8 cellular contexts compared by ENCODE assay signal in genomic region chr4:100848865-100849264, GRCh38.
DNase-seq lines count a peak whose midpoint lies in the region; ATAC-seq and TF ChIP-seq lines count a peak whose summit lies in the region.

No MANE protein-coding gene starts in this region.

- no peak for TF ChIP-seq POLR2A in esophagus squamous epithelium (IDR thresholded peaks at IDR 0.05)

- no peak overlapping the region for H2AFZ ChIP-seq in osteoblast (ENCODE audit: low read length)

- peak; percentile 24 for TF ChIP-seq CTCF in osteoblast (IDR thresholded peaks at IDR 0.05; ENCODE audit: extremely low read depth, low read depth, low read length)
- peak in 3 of 6 experiments; percentile 12 to 35 (median 13) for TF ChIP-seq CTCF in esophagus squamous epithelium (IDR thresholded peaks at IDR 0.05)

- no peaks in the 10 kb centered on the region for H3K4me1 ChIP-seq in osteoblast (ENCODE audit: insufficient read depth, low read length)
- H3K4me1 ChIP-seq in esophagus squamous epithelium = no peaks in the 10 kb centered on the region

- ATAC-seq in activated CD8-positive, alpha-beta memory T cell treated with anti-CD3 and anti-CD28 coated beads, Interleukin-2, amount 10 ng/mL, durations not matched to agents 7 days and 5 days = peak; percentile 80
- ATAC-seq in HG02884 (IDR thresholded peaks at IDR 0.05; ENCODE audit: unreplicated experiment) = peak; percentile 78

- no peaks in the 10 kb centered on the region for H3K9me3 ChIP-seq in osteoblast (ENCODE audit: low read depth, low read length)
- no peaks in the 10 kb centered on the region for H3K9me3 ChIP-seq in esophagus squamous epithelium

- 90 to 95% methylated on average over 2 of the region's 2 CpGs for WGBS in esophagus squamous epithelium, 2 donors

- H3K36me3 Mint-ChIP-seq in activated CD8-positive, alpha-beta memory T cell treated with anti-CD3 and anti-CD28 coated beads, Interleukin-2, amount 10 ng/mL, durations not matched to agents 7 days and 5 days = no peaks in the 10 kb centered on the region

- peaks cover 13% of the 10 kb centered on the region for H3K4me1 Mint-ChIP-seq in activated CD8-positive, alpha-beta memory T cell treated with anti-CD3 and anti-CD28 coated beads, Interleukin-2, amount 10 ng/mL, durations not matched to agents 7 days and 5 days

- no peak overlapping the region for H3K27ac Mint-ChIP-seq in activated CD8-positive, alpha-beta memory T cell treated with anti-CD3 and anti-CD28 coated beads, Interleukin-2, amount 10 ng/mL, durations not matched to agents 7 days and 5 days

- peaks cover 4% of the 10 kb centered on the region for H3K9me3 Mint-ChIP-seq in activated CD8-positive, alpha-beta memory T cell treated with anti-CD3 and anti-CD28 coated beads, Interleukin-2, amount 10 ng/mL, durations not matched to agents 7 days and 5 days (ENCODE audit: low read depth)

- H4K20me1 ChIP-seq in osteoblast (ENCODE audit: insufficient read depth, low read length) = no peaks in the 10 kb centered on the region

- H3K79me2 ChIP-seq in osteoblast (ENCODE audit: insufficient read depth, low read length) = no peaks in the 10 kb centered on the region

- CTCF ChIA-PET in activated CD8-positive, alpha-beta memory T cell treated with anti-CD3 and anti-CD28 coated beads, Interleukin-2, amount 10 ng/mL, durations not matched to agents 7 days and 5 days (lab: Charles Lee) = interaction anchor here (1.3 to 1.4 kb wide), 2 partner anchors 12 to 23 kb away, joined by 3 read pairs; no protein-coding TSS in a partner anchor

- peak; percentile 64 for DNase-seq in activated CD8-positive, alpha-beta memory T cell treated with anti-CD3 and anti-CD28 coated beads, Interleukin-2, amount 10 ng/mL, durations not matched to agents 7 days and 5 days
- no peak for DNase-seq in activated CD8-positive, alpha-beta memory T cell treated with anti-CD3 and anti-CD28 coated beads, Interleukin-2, amount 50 U/mL, for 4 hours
- peak; percentile 40 for DNase-seq in RKO (ENCODE audit: low spot score)
- DNase-seq in osteoblast (ENCODE audit: insufficient read length, low spot score, missing footprints) = no peak
- no peak for DNase-seq in GOT3 (lab: John Stamatoyannopoulos, UW)
- DNase-seq in esophagus squamous epithelium (lab: John Stamatoyannopoulos, UW) = no peak
- no peak for DNase-seq in cerebellar nuclear complex (lab: John Stamatoyannopoulos, UW)

- intact Hi-C loops in esophagus squamous epithelium (cut with DNase I) = no loop called here

- no peak overlapping the region for H3K4me2 ChIP-seq in osteoblast (ENCODE audit: insufficient read depth, low read length)

- H3K4me3 ChIP-seq in osteoblast (ENCODE audit: insufficient read depth, low read length) (no peak overlapping the region), esophagus squamous epithelium (no peak overlapping the region)

- no peaks in the 10 kb centered on the region for H3K27me3 ChIP-seq in osteoblast (ENCODE audit: insufficient read depth, low read length)
- H3K27me3 ChIP-seq in esophagus squamous epithelium = no peaks in the 10 kb centered on the region

- H3K27me3 Mint-ChIP-seq in activated CD8-positive, alpha-beta memory T cell treated with anti-CD3 and anti-CD28 coated beads, Interleukin-2, amount 10 ng/mL, durations not matched to agents 7 days and 5 days = no peaks in the 10 kb centered on the region

- H3K27ac ChIP-seq in osteoblast (ENCODE audit: low read depth, low read length) (no peak overlapping the region), esophagus squamous epithelium (no peak overlapping the region)

- no peak overlapping the region for H3K4me3 Mint-ChIP-seq in activated CD8-positive, alpha-beta memory T cell treated with anti-CD3 and anti-CD28 coated beads, Interleukin-2, amount 10 ng/mL, durations not matched to agents 7 days and 5 days

- H3K36me3 ChIP-seq in osteoblast (ENCODE audit: insufficient read depth, low read length) (no peaks in the 10 kb centered on the region), esophagus squamous epithelium (no peaks in the 10 kb centered on the region)

Comparison
In these comparisons a context has a peak if more than half of its experiments do, and no peak if none do; other contexts are left out.
1. DNase-seq: peak in activated CD8-positive, alpha-beta memory T cell treated with anti-CD3 and anti-CD28 coated beads, Interleukin-2, amount 10 ng/mL, durations not matched to agents 7 days and 5 days (single experiment) and RKO (single experiment); none in activated CD8-positive, alpha-beta memory T cell treated with anti-CD3 and anti-CD28 coated beads, Interleukin-2, amount 50 U/mL, for 4 hours (single experiment), osteoblast (single experiment), GOT3 (single experiment), esophagus squamous epithelium (single experiment) and cerebellar nuclear complex (0 of 2).